Comparison of ENCODE assay signal across 1 cellular context in genomic region chr15:58697220-58697619, GRCh38.
TF ChIP-seq lines count a peak whose summit lies in the region.

No MANE protein-coding gene starts in this region.

TF ChIP-seq in H1, 55 proteins besides CTCF, POLR2A, EP300 and RAD21:
- TF ChIP-seq FOSL1 (IDR thresholded peaks at IDR 0.05; ENCODE audit: insufficient read depth, low read depth, low read length) (no peak), JUN (IDR thresholded peaks at IDR 0.05; ENCODE audit: low read depth, low read length) (no peak), RNF2 (IDR thresholded peaks at IDR 0.05; ENCODE audit: borderline replicate concordance, low read depth, low read length, missing control alignments, poor library complexity, severe bottlenecking) (no peak), CBX5 (IDR thresholded peaks at IDR 0.05; ENCODE audit: low read depth, low read length) (no peak), JUND (IDR thresholded peaks at IDR 0.05; ENCODE audit: low read length) (no peak), GABPA (IDR thresholded peaks at IDR 0.05; ENCODE audit: borderline replicate concordance, insufficient read depth, low read length) (no peak), CREB1 (IDR thresholded peaks at IDR 0.05) (no peak), CHD1 (IDR thresholded peaks at IDR 0.05; ENCODE audit: low read depth, low read length) (no peak), KDM5A (IDR thresholded peaks at IDR 0.05; ENCODE audit: low read length) (no peak), RXRA (IDR thresholded peaks at IDR 0.05; ENCODE audit: insufficient read depth, low read depth, low read length) (no peak), RBBP5 (IDR thresholded peaks at IDR 0.05; ENCODE audit: borderline replicate concordance, low read depth, low read length) (no peak)
- TF ChIP-seq, protein P1, sequence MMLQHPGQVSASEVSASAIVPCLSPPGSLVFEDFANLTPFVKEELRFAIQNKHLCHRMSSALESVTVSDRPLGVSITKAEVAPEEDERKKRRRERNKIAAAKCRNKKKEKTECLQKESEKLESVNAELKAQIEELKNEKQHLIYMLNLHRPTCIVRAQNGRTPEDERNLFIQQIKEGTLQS (IDR thresholded peaks at IDR 0.05; ENCODE audit: insufficient read depth, low read depth, low read length), result no peak
